In the genomic region with DNA sequence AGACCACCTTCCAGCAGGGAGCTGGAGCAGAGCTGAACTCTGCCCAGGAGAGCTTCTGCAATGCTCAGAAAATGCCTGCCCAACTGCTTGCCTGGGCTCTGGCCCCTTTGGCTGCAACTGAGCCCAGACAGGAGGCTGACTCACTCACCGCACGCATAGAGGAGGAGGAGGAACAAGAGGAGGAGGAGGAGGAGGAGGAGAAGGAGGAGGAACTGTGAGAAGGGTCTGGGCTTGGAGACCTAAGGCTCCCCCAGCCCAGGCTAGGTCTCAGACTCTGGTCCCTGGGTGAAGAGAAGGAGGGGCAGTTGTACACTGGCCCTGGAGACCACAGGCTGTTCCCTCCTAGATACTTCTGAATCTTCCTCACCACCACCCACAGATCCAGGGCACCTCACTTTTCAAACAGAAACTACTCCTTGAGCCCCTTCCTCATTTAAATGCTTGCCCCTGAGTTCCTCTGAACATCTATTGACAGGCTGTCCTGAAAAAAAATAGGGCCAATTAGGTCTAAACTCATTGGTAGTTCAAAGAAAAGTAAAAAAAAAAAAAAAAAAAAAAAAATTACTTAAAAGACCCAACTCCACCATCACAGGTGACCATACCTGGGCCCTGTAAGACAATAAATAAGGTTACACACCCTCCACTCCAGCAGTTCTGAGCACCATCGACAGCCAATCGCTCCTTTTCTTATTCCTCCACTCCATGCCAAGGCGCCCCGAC, we compare ENCODE assay signal across 8 cellular contexts. TPM values are rescaled to one million over a fixed set of nuclear protein-coding genes. Genes with fewer than 3 reads are reported as not detected.
DNase-seq lines count a peak whose midpoint lies in the region; ATAC-seq and TF ChIP-seq lines count a peak whose summit lies in the region.

No MANE protein-coding gene starts in this region.

- peaks cover 0 to 4% of the 10 kb centered on the region in 2 donors for H3K27me3 ChIP-seq in tibial artery

- intact Hi-C loops in activated CD8-positive, alpha-beta T cell treated with anti-CD3 and anti-CD28 coated beads for 36 hours (cut with micrococcal nuclease), result no loop called here
- intact Hi-C loops in tibial artery (cut with DNase I; ENCODE audit: low total_unique reads), result loop anchor here (5.0 kb wide), 1 partner anchor 1797 kb away; no protein-coding TSS in a partner anchor

- H3K27ac Mint-ChIP-seq in activated CD8-positive, alpha-beta T cell treated with anti-CD3 and anti-CD28 coated beads for 36 hours, result peak overlapping the region; percentile 94
- H3K27ac Mint-ChIP-seq in nephron, result no peak overlapping the region

- H3K27me3 Mint-ChIP-seq in activated CD8-positive, alpha-beta T cell treated with anti-CD3 and anti-CD28 coated beads for 36 hours, result peaks cover 20% of the 10 kb centered on the region
- peaks cover 99% of the 10 kb centered on the region for H3K27me3 Mint-ChIP-seq in nephron (ENCODE audit: low read depth)

- TF ChIP-seq CTCF in activated CD8-positive, alpha-beta T cell treated with anti-CD3 and anti-CD28 coated beads for 36 hours (IDR thresholded peaks at IDR 0.05), result no peak
- TF ChIP-seq CTCF in nephron (IDR thresholded peaks at IDR 0.05; ENCODE audit: unreplicated experiment in 3 of 3) (peak in 1 of 3 experiments; percentile 8), tibial artery (IDR thresholded peaks at IDR 0.05) (no peak)

- H3K9me3 ChIP-seq in tibial artery, result no peaks in the 10 kb centered on the region

- H3K4me1 ChIP-seq in tibial artery, result peaks cover 0 to 56% (median 21%) of the 10 kb centered on the region in 4 donors

- CTCF ChIA-PET in activated CD8-positive, alpha-beta T cell treated with anti-CD3 and anti-CD28 coated beads for 36 hours (lab: Charles Lee), result interaction anchor here (0.6 to 6.2 kb wide), 23 partner anchors 9 to 294 kb away, joined by 3 to 37 read pairs (median 4); no protein-coding TSS in a partner anchor

- H3K4me3 ChIP-seq in tibial artery, result peak overlapping the region; percentile 61 to 69

- peak; percentile 67 for ATAC-seq in activated CD8-positive, alpha-beta T cell treated with anti-CD3 and anti-CD28 coated beads for 36 hours
- ATAC-seq in GM21528 (IDR thresholded peaks at IDR 0.05; ENCODE audit: low FRiP score, unreplicated experiment), result no peak

- peak; percentile 81 for DNase-seq in DMS53 (lab: John Stamatoyannopoulos, UW)
- DNase-seq in MV-4-11 (lab: John Stamatoyannopoulos, UW), result peak; percentile 79
- peak; percentile 81 for DNase-seq in activated CD8-positive, alpha-beta T cell treated with anti-CD3 and anti-CD28 coated beads for 36 hours
- no peak for DNase-seq in epithelial cell of prostate (ENCODE audit: low read depth, low spot score)
- peak; percentile 80 to 89 for DNase-seq in tibial artery
- DNase-seq in cortex of kidney (lab: John Stamatoyannopoulos, UW), result no peak

- H3K36me3 Mint-ChIP-seq in activated CD8-positive, alpha-beta T cell treated with anti-CD3 and anti-CD28 coated beads for 36 hours (ENCODE audit: low read depth), result peaks cover 43% of the 10 kb centered on the region
- no peaks in the 10 kb centered on the region for H3K36me3 Mint-ChIP-seq in nephron (ENCODE audit: low read depth)

- POLR2A ChIA-PET in activated CD8-positive, alpha-beta T cell treated with anti-CD3 and anti-CD28 coated beads for 36 hours (lab: Charles Lee), result interaction anchor here (0.7 to 3.7 kb wide), 8 partner anchors 8 to 86 kb away, joined by 3 to 57 read pairs (median 9); no protein-coding TSS in a partner anchor

- peak overlapping the region; percentile 95 for H3K4me3 Mint-ChIP-seq in activated CD8-positive, alpha-beta T cell treated with anti-CD3 and anti-CD28 coated beads for 36 hours
- peak overlapping the region; percentile 77 to 86 (median 80) for H3K4me3 Mint-ChIP-seq in nephron

- peak overlapping the region; percentile 83 for H3K27ac ChIP-seq in epithelial cell of prostate
- peak overlapping the region; percentile 51 to 69 for H3K27ac ChIP-seq in tibial artery

- H3K4me1 Mint-ChIP-seq in activated CD8-positive, alpha-beta T cell treated with anti-CD3 and anti-CD28 coated beads for 36 hours (ENCODE audit: low read depth), result peaks cover 52% of the 10 kb centered on the region
- H3K4me1 Mint-ChIP-seq in nephron, result peaks cover 16% of the 10 kb centered on the region

- H3K36me3 ChIP-seq in tibial artery, result no peaks in the 10 kb centered on the region

- no peaks in the 10 kb centered on the region for H3K9me3 Mint-ChIP-seq in activated CD8-positive, alpha-beta T cell treated with anti-CD3 and anti-CD28 coated beads for 36 hours
- no peaks in the 10 kb centered on the region for H3K9me3 Mint-ChIP-seq in nephron

RNA-seq across cellular contexts. Expression of a gene that starts 0.7 kb away (rescaled TPM):
- 10 to 100 TPM; 84.6 to 86.4 TPM for total RNA-seq in activated CD8-positive, alpha-beta T cell treated with anti-CD3 and anti-CD28 coated beads for 36 hours

RNA-seq across cellular contexts. Expression of a gene that starts 59.3 kb away (rescaled TPM):
- total RNA-seq in activated CD8-positive, alpha-beta T cell treated with anti-CD3 and anti-CD28 coated beads for 36 hours, result 100 to 1,000 TPM; 148 to 158 TPM

Comparison
In these comparisons a context has a peak if more than half of its experiments do, and no peak if none do; other contexts are left out.
1. DNase-seq: peak in DMS53 (single experiment), MV-4-11 (single experiment), activated CD8-positive, alpha-beta T cell treated with anti-CD3 and anti-CD28 coated beads for 36 hours (single experiment) and tibial artery (2 of 2); none in epithelial cell of prostate (single experiment) and cortex of kidney (single experiment).